2 cellular contexts compared by ENCODE assay signal in the genomic region with DNA sequence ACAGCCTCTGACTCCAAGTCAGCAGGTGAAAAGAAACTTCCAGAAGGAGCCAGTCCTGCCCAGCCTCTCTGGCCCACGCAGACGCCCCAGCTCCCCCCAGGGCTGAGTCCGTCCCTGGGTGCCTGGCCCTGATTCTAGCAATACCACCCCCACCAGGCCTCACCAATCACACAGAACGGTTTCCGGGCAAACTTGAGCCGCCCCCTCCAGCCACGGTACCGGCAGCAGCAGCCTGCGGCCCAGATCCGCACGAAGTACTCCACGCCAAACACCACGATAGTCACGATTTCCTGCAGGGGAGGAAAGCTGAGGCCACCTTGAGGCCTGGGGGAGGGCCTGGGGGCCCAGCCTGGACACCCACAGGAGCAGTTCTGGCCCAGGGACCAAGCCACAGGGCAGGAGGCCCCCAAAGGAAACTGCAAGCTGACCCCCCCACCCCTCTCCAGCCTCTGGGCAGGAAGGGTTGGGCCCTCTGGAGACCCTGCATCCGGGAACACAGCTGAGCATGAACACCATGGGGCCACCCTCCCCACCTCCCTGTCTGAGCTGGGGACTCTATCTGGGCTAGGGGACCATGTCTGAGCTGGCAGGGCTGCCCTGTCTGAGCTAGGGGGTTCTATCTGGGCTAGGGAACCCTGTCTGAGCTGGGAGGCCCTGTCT.
TF ChIP-seq lines count a peak whose summit lies in the region.

No MANE protein-coding gene starts in this region.

TF ChIP-seq in HEK293, 187 proteins besides CTCF, POLR2A, EP300 and RAD21:
- TF ChIP-seq ZNF404 (tag by site-specific recombination; IDR thresholded peaks at IDR 0.05) (no peak), IKZF3 (tag by site-specific recombination; IDR thresholded peaks at IDR 0.05) (no peak), ZNF274 (IDR thresholded peaks at IDR 0.05; ENCODE audit: low read length) (no peak), ZNF274 (tag by site-specific recombination; IDR thresholded peaks at IDR 0.05; ENCODE audit: borderline replicate concordance) (no peak), GLIS1 (tag by site-specific recombination; IDR thresholded peaks at IDR 0.05) (0 out of 2 replicates have a peak, but pooled peaks have one; percentile 14), ZBTB7A (tag by site-specific recombination; IDR thresholded peaks at IDR 0.05; ENCODE audit: low read depth) (no peak)
TF ChIP-seq in HEK293: peak in this region for 1.

TF ChIP-seq in H1, 55 proteins besides CTCF, POLR2A, EP300 and RAD21:
- TF ChIP-seq SP4 (IDR thresholded peaks at IDR 0.05; ENCODE audit: low read length), result no peak
- no peak for TF ChIP-seq GTF2F1 (IDR thresholded peaks at IDR 0.05; ENCODE audit: borderline replicate concordance, low read depth, low read length)
- no peak for TF ChIP-seq SIN3A (conservative IDR thresholded peaks at IDR 0.05 in 1 of 2, IDR thresholded peaks at IDR 0.05 in 1 of 2; ENCODE audit: low read depth in 1 of 2, low read length in 2 of 2)
- TF ChIP-seq JUND (IDR thresholded peaks at IDR 0.05; ENCODE audit: low read length), result no peak
- TF ChIP-seq, protein P1, sequence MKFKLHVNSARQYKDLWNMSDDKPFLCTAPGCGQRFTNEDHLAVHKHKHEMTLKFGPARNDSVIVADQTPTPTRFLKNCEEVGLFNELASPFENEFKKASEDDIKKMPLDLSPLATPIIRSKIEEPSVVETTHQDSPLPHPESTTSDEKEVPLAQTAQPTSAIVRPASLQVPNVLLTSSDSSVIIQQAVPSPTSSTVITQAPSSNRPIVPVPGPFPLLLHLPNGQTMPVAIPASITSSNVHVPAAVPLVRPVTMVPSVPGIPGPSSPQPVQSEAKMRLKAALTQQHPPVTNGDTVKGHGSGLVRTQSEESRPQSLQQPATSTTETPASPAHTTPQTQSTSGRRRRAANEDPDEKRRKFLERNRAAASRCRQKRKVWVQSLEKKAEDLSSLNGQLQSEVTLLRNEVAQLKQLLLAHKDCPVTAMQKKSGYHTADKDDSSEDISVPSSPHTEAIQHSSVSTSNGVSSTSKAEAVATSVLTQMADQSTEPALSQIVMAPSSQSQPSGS (IDR thresholded peaks at IDR 0.05; ENCODE audit: low read length), result no peak
- no peak for TF ChIP-seq KDM1A (IDR thresholded peaks at IDR 0.05; ENCODE audit: borderline replicate concordance, low read length)
- TF ChIP-seq RXRA (IDR thresholded peaks at IDR 0.05; ENCODE audit: insufficient read depth, low read depth, low read length), result no peak
- TF ChIP-seq, protein P2, sequence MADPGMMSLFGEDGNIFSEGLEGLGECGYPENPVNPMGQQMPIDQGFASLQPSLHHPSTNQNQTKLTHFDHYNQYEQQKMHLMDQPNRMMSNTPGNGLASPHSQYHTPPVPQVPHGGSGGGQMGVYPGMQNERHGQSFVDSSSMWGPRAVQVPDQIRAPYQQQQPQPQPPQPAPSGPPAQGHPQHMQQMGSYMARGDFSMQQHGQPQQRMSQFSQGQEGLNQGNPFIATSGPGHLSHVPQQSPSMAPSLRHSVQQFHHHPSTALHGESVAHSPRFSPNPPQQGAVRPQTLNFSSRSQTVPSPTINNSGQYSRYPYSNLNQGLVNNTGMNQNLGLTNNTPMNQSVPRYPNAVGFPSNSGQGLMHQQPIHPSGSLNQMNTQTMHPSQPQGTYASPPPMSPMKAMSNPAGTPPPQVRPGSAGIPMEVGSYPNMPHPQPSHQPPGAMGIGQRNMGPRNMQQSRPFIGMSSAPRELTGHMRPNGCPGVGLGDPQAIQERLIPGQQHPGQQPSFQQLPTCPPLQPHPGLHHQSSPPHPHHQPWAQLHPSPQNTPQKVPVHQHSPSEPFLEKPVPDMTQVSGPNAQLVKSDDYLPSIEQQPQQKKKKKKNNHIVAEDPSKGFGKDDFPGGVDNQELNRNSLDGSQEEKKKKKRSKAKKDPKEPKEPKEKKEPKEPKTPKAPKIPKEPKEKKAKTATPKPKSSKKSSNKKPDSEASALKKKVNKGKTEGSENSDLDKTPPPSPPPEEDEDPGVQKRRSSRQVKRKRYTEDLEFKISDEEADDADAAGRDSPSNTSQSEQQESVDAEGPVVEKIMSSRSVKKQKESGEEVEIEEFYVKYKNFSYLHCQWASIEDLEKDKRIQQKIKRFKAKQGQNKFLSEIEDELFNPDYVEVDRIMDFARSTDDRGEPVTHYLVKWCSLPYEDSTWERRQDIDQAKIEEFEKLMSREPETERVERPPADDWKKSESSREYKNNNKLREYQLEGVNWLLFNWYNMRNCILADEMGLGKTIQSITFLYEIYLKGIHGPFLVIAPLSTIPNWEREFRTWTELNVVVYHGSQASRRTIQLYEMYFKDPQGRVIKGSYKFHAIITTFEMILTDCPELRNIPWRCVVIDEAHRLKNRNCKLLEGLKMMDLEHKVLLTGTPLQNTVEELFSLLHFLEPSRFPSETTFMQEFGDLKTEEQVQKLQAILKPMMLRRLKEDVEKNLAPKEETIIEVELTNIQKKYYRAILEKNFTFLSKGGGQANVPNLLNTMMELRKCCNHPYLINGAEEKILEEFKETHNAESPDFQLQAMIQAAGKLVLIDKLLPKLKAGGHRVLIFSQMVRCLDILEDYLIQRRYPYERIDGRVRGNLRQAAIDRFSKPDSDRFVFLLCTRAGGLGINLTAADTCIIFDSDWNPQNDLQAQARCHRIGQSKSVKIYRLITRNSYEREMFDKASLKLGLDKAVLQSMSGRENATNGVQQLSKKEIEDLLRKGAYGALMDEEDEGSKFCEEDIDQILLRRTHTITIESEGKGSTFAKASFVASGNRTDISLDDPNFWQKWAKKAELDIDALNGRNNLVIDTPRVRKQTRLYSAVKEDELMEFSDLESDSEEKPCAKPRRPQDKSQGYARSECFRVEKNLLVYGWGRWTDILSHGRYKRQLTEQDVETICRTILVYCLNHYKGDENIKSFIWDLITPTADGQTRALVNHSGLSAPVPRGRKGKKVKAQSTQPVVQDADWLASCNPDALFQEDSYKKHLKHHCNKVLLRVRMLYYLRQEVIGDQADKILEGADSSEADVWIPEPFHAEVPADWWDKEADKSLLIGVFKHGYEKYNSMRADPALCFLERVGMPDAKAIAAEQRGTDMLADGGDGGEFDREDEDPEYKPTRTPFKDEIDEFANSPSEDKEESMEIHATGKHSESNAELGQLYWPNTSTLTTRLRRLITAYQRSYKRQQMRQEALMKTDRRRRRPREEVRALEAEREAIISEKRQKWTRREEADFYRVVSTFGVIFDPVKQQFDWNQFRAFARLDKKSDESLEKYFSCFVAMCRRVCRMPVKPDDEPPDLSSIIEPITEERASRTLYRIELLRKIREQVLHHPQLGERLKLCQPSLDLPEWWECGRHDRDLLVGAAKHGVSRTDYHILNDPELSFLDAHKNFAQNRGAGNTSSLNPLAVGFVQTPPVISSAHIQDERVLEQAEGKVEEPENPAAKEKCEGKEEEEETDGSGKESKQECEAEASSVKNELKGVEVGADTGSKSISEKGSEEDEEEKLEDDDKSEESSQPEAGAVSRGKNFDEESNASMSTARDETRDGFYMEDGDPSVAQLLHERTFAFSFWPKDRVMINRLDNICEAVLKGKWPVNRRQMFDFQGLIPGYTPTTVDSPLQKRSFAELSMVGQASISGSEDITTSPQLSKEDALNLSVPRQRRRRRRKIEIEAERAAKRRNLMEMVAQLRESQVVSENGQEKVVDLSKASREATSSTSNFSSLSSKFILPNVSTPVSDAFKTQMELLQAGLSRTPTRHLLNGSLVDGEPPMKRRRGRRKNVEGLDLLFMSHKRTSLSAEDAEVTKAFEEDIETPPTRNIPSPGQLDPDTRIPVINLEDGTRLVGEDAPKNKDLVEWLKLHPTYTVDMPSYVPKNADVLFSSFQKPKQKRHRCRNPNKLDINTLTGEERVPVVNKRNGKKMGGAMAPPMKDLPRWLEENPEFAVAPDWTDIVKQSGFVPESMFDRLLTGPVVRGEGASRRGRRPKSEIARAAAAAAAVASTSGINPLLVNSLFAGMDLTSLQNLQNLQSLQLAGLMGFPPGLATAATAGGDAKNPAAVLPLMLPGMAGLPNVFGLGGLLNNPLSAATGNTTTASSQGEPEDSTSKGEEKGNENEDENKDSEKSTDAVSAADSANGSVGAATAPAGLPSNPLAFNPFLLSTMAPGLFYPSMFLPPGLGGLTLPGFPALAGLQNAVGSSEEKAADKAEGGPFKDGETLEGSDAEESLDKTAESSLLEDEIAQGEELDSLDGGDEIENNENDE (IDR thresholded peaks at IDR 0.05; ENCODE audit: insufficient replicate concordance, low read length), result no peak
- no peak for TF ChIP-seq SAP30 (IDR thresholded peaks at IDR 0.05; ENCODE audit: insufficient read depth, insufficient replicate concordance, low read length)
- no peak for TF ChIP-seq POLR2AphosphoS5 (IDR thresholded peaks at IDR 0.05; ENCODE audit: low read depth, low read length)
- TF ChIP-seq ZNF274 (IDR thresholded peaks at IDR 0.05; ENCODE audit: borderline replicate concordance, extremely low read depth, low read length), result no peak
- no peak for TF ChIP-seq MAFK (IDR thresholded peaks at IDR 0.05; ENCODE audit: low read depth, low read length)
- TF ChIP-seq EZH2 (IDR thresholded peaks at IDR 0.05; ENCODE audit: low read depth, low read length, severe bottlenecking), result no peak
- TF ChIP-seq SIRT6 (IDR thresholded peaks at IDR 0.05; ENCODE audit: low read length), result no peak
